8 cellular contexts compared by ENCODE assay signal in genomic region chr5:176817864-176818377, GRCh38. TPM values are rescaled to one million over a fixed set of nuclear protein-coding genes. Genes with fewer than 3 reads are reported as not detected.
DNase-seq lines count a peak whose midpoint lies in the region; ATAC-seq and TF ChIP-seq lines count a peak whose summit lies in the region.

No MANE protein-coding gene starts in this region.

- ATAC-seq in HG02798 (IDR thresholded peaks at IDR 0.05; ENCODE audit: poor library complexity, unreplicated experiment): peak; percentile 33
- no peak for ATAC-seq in GM18858 (IDR thresholded peaks at IDR 0.05; ENCODE audit: unreplicated experiment)

- no peaks in the 10 kb centered on the region for H3K36me3 Mint-ChIP-seq in osteocyte (ENCODE audit: unreplicated experiment)

- peak overlapping the region; percentile 56 for H3K4me3 ChIP-seq in SJCRH30
- H3K4me3 ChIP-seq in esophagus muscularis mucosa: peak overlapping the region; percentile 42 to 57 (median 50)

- no peaks in the 10 kb centered on the region for H3K36me3 ChIP-seq in SJCRH30
- no peaks in the 10 kb centered on the region for H3K36me3 ChIP-seq in esophagus muscularis mucosa

- WGBS in esophagus muscularis mucosa: 3% methylated on average over 13 of the region's 52 CpGs

- H3K27me3 ChIP-seq in SJCRH30 (peaks cover 37% of the 10 kb centered on the region; the same call in 1 of the 2 replicates), esophagus muscularis mucosa (peaks cover 0 to 97% (median 36%) of the 10 kb centered on the region in 4 donors)

- H3K27me3 Mint-ChIP-seq in osteocyte (ENCODE audit: unreplicated experiment): peaks cover 62% of the 10 kb centered on the region

- intact Hi-C loops in esophagus muscularis mucosa (cut with DNase I): no loop called here

- no peak for TF ChIP-seq POLR2A in esophagus muscularis mucosa (IDR thresholded peaks at IDR 0.05; ENCODE audit: low read depth)

- no peak overlapping the region for H3K27ac Mint-ChIP-seq in osteocyte (ENCODE audit: unreplicated experiment)

- peaks cover 5% of the 10 kb centered on the region for H3K4me1 Mint-ChIP-seq in osteocyte (ENCODE audit: unreplicated experiment)

- TF ChIP-seq CTCF in esophagus muscularis mucosa (IDR thresholded peaks at IDR 0.05) (no peak), osteocyte (IDR thresholded peaks at IDR 0.05) (peak; percentile 51)

- peak overlapping the region; percentile 57 for H3K4me3 Mint-ChIP-seq in osteocyte (ENCODE audit: unreplicated experiment)

- H3K27ac ChIP-seq in SJCRH30 (no peak overlapping the region), esophagus muscularis mucosa (replicated peaks in 1 of 4) (no peak overlapping the region)

- H3K9me3 ChIP-seq in SJCRH30 (replicated peaks) (no peaks in the 10 kb centered on the region), esophagus muscularis mucosa (no peaks in the 10 kb centered on the region)

- TF ChIP-seq EP300 in esophagus muscularis mucosa (IDR thresholded peaks at IDR 0.05): no peak

- no peaks in the 10 kb centered on the region for H3K9me3 Mint-ChIP-seq in osteocyte (ENCODE audit: unreplicated experiment)

- no peaks in the 10 kb centered on the region for H3K4me1 ChIP-seq in SJCRH30
- peaks cover 8 to 18% (median 14%) of the 10 kb centered on the region in 4 donors for H3K4me1 ChIP-seq in esophagus muscularis mucosa

- peak; percentile 68 for DNase-seq in activated effector memory CD4-positive, alpha-beta T cell treated with anti-CD3 and anti-CD28 coated beads, Interleukin-2, amount 50 U/mL, for 16 hours
- DNase-seq in activated effector memory CD4-positive, alpha-beta T cell treated with Interleukin-2 at 50 U/mL for 16 hours: no peak
- DNase-seq in SJCRH30 (peak; percentile 54 to 59), esophagus muscularis mucosa (ENCODE audit: extremely low spot score) (no peak), osteocyte (ENCODE audit: extremely low spot score, unreplicated experiment) (no peak), NCI-H1436 treated with DMSO at 0.1 percent for 48 hours (lab: John Stamatoyannopoulos, UW) (no peak)

RNA-seq across cellular contexts. Expression of gene UNC5A, which starts 7.6 kb away (rescaled TPM):
- total RNA-seq in SJCRH30 (2014; rRNA removed; shearing (Covaris generic)): 0.18 and 0.20 TPM in 2 replicates
- total RNA-seq in esophagus muscularis mucosa (not detected), osteocyte (not detected in 2 replicates)

Comparison
In these comparisons a context has a peak if more than half of its experiments do, and no peak if none do; other contexts are left out.
1. DNase-seq: peak in activated effector memory CD4-positive, alpha-beta T cell treated with anti-CD3 and anti-CD28 coated beads, Interleukin-2, amount 50 U/mL, for 16 hours (single experiment) and SJCRH30 (2 of 2); none in activated effector memory CD4-positive, alpha-beta T cell treated with Interleukin-2 at 50 U/mL for 16 hours (single experiment), esophagus muscularis mucosa (single experiment), osteocyte (single experiment) and NCI-H1436 treated with DMSO at 0.1 percent for 48 hours (single experiment).